ENCODE assay signal across 18 cellular contexts in genomic region chr3:78878789-78879515, GRCh38.
DNase-seq lines count a peak whose midpoint lies in the region; ATAC-seq and TF ChIP-seq lines count a peak whose summit lies in the region.
"Had no signal": no experiment of that assay in that cellular context is flagged by ENCODE, and none has a peak within 500 bp of the region (broad histone marks: within the 10 kb centered on the region; RNA-seq: fewer than 3 reads in every experiment).

No MANE protein-coding gene starts in this region.

- H3K27ac Mint-ChIP-seq in glutamatergic neuron (ENCODE audit: unreplicated experiment), result peak overlapping the region; percentile 92
- H3K27ac Mint-ChIP-seq: CD4-positive, alpha-beta T cell had no signal

- peaks cover 3% of the 10 kb centered on the region for H3K9me3 Mint-ChIP-seq in glutamatergic neuron (ENCODE audit: unreplicated experiment)

- TF ChIP-seq CTCF in PC-3 (conservative IDR thresholded peaks at IDR 0.05; ENCODE audit: low read depth, low read length), result no peak
- TF ChIP-seq CTCF in glutamatergic neuron (IDR thresholded peaks at IDR 0.05; ENCODE audit: partially characterized antibody, unreplicated experiment), result no peak
- no peak for TF ChIP-seq CTCF in smooth muscle cell (IDR thresholded peaks at IDR 0.05; ENCODE audit: borderline replicate concordance, insufficient read depth, poor library complexity, severe bottlenecking)
- TF ChIP-seq CTCF in BE2C (IDR thresholded peaks at IDR 0.05; ENCODE audit: low read depth, low read length), result no peak

- ATAC-seq in PC-3 (peak; percentile 74), GM19324 (IDR thresholded peaks at IDR 0.05; ENCODE audit: low FRiP score, unreplicated experiment) (no peak)
- ATAC-seq: HCT116 had no signal

- intact Hi-C loops in PC-3 (cut with micrococcal nuclease), result no loop called here

- H3K4me3 ChIP-seq in PC-3 (ENCODE audit: low read length), result no peak overlapping the region
- H3K4me3 ChIP-seq in smooth muscle cell, result no peak overlapping the region
- no peak overlapping the region for H3K4me3 ChIP-seq in BE2C (ENCODE audit: low read depth, low read length)
- H3K4me3 ChIP-seq: GM23248 had no signal

- H3K27me3 ChIP-seq in PC-3 (ENCODE audit: low read length) (no peaks in the 10 kb centered on the region), smooth muscle cell (ENCODE audit: low read depth) (no peaks in the 10 kb centered on the region), BE2C (no peaks in the 10 kb centered on the region)

- CTCF ChIA-PET in PC-3 (lab: Charles Lee), result no interaction called here

- peaks cover 48% of the 10 kb centered on the region for H3K4me1 Mint-ChIP-seq in glutamatergic neuron (ENCODE audit: low read depth, unreplicated experiment)

- H3K9me3 ChIP-seq in PC-3 (ENCODE audit: low read length) (no peaks in the 10 kb centered on the region), smooth muscle cell (replicated peaks; ENCODE audit: low read depth) (no peaks in the 10 kb centered on the region), BE2C (no peaks in the 10 kb centered on the region)

- H3F3A ChIP-seq in PC-3 (ENCODE audit: low read length, unreplicated experiment), result no peaks in the 10 kb centered on the region
- no peaks in the 10 kb centered on the region for H3F3A ChIP-seq in smooth muscle cell (ENCODE audit: low read depth)

- H2AFZ ChIP-seq in PC-3 (ENCODE audit: low read length), result no peak overlapping the region
- no peak overlapping the region for H2AFZ ChIP-seq in smooth muscle cell (ENCODE audit: low read depth)
- H2AFZ ChIP-seq: GM23248 had no signal

- H3K36me3 Mint-ChIP-seq in glutamatergic neuron (ENCODE audit: unreplicated experiment), result no peaks in the 10 kb centered on the region

- H3K4me1 ChIP-seq in PC-3 (ENCODE audit: insufficient read depth, low read length) (peaks cover 18% of the 10 kb centered on the region), smooth muscle cell (ENCODE audit: low read depth) (peaks cover 24% of the 10 kb centered on the region), BE2C (no peaks in the 10 kb centered on the region)

- DNase-seq in DMS53 (lab: John Stamatoyannopoulos, UW) (peak; percentile 6), DMS53 treated with DMSO at 0.1 percent for 48 hours (lab: John Stamatoyannopoulos, UW; ENCODE audit: unreplicated experiment) (no peak), PC-3 (peak; percentile 26), glutamatergic neuron (no peak), smooth muscle cell (lab: John Stamatoyannopoulos, UW; ENCODE audit: unreplicated experiment) (no peak), BE2C (no peak), NCI-H82 treated with DMSO at 0.1 percent for 48 hours (lab: John Stamatoyannopoulos, UW; ENCODE audit: unreplicated experiment) (no peak)
- DNase-seq: CD4-positive, alpha-beta T cell; GM23248; KG1; NCI-H1417; NCI-H187; NCI-H2107; NCI-H510A treated with DMSO at 0.1 percent for 48 hours had no signal

- POLR2A ChIA-PET in PC-3 (lab: Charles Lee; ENCODE audit: unreplicated experiment), result no interaction called here

- no peak overlapping the region for H3K4me3 Mint-ChIP-seq in glutamatergic neuron (ENCODE audit: unreplicated experiment)
- H3K4me3 Mint-ChIP-seq: CD4-positive, alpha-beta T cell had no signal

- no peaks in the 10 kb centered on the region for H3K9me2 ChIP-seq in PC-3 (replicated peaks; ENCODE audit: low read length)

- H3K79me2 ChIP-seq in PC-3 (ENCODE audit: low read length) (no peaks in the 10 kb centered on the region), smooth muscle cell (ENCODE audit: low read depth) (peaks cover 59% of the 10 kb centered on the region)

- H3K9ac ChIP-seq in PC-3 (ENCODE audit: low read length) (no peak overlapping the region), smooth muscle cell (ENCODE audit: low read depth) (no peak overlapping the region)
- H3K9ac ChIP-seq: GM23248 had no signal

- 79% methylated on average over 4 of the region's 4 CpGs for WGBS in smooth muscle cell (ENCODE audit: low lambda C conversion rate)

- H3K36me3 ChIP-seq in PC-3 (ENCODE audit: low read depth, low read length) (no peaks in the 10 kb centered on the region), smooth muscle cell (ENCODE audit: low read depth) (no peaks in the 10 kb centered on the region), BE2C (no peaks in the 10 kb centered on the region)

- BruUV-seq in PC-3 (replicated peaks; lab: Mats Ljungman, UMichigan), result no TSS peak

- H3K4me2 ChIP-seq in PC-3 (ENCODE audit: low read length), result no peak overlapping the region
- peak overlapping the region; percentile 37 for H3K4me2 ChIP-seq in smooth muscle cell

- H3K27ac ChIP-seq in PC-3 (ENCODE audit: low read length) (no peak overlapping the region), smooth muscle cell (ENCODE audit: low read depth) (no peak overlapping the region)
- H3K27ac ChIP-seq: 22Rv1, RWPE1 had no signal

- peaks cover 2% of the 10 kb centered on the region for H3K27me3 Mint-ChIP-seq in glutamatergic neuron (ENCODE audit: unreplicated experiment)
- H3K27me3 Mint-ChIP-seq: CD4-positive, alpha-beta T cell had no signal

- H4K20me1 ChIP-seq in PC-3 (ENCODE audit: low read length), result no peaks in the 10 kb centered on the region
- H4K20me1 ChIP-seq in smooth muscle cell (ENCODE audit: low read depth), result peaks cover 21% of the 10 kb centered on the region

Comparison
In these comparisons a context has a peak if more than half of its experiments do, and no peak if none do; other contexts are left out.
1. DNase-seq: peak in DMS53 (single experiment) and PC-3 (single experiment); none in DMS53 treated with DMSO at 0.1 percent for 48 hours (single experiment), glutamatergic neuron (single experiment), smooth muscle cell (single experiment), BE2C (single experiment) and NCI-H82 treated with DMSO at 0.1 percent for 48 hours (single experiment).